In genomic region chr15:82535566-82536408, GRCh38 we compare ENCODE assay signal across 1 cellular context.
TF ChIP-seq lines count a peak whose summit lies in the region.

No MANE protein-coding gene starts in this region.

TF ChIP-seq in HEK293, 187 proteins besides CTCF, POLR2A, EP300 and RAD21 (continued from another document):
- TF ChIP-seq ZSCAN30 (tag by site-specific recombination; IDR thresholded peaks at IDR 0.05) (peak; percentile 46; the same call in 1 of the 2 replicates), ZNF610 (tag by site-specific recombination; IDR thresholded peaks at IDR 0.05; ENCODE audit: borderline replicate concordance) (no peak), SCRT1 (tag by site-specific recombination; IDR thresholded peaks at IDR 0.05; ENCODE audit: borderline replicate concordance) (0 out of 2 replicates have a peak, but pooled peaks have one; percentile 21), ZNF416 (tag by site-specific recombination; IDR thresholded peaks at IDR 0.05) (no peak), ZBTB6 (tag by site-specific recombination; IDR thresholded peaks at IDR 0.05) (peak; percentile 68; the same call in 1 of the 2 replicates), ZNF837 (tag by site-specific recombination; IDR thresholded peaks at IDR 0.05) (no peak), ZNF521 (tag by site-specific recombination; IDR thresholded peaks at IDR 0.05) (no peak), ZSCAN18 (tag by site-specific recombination; IDR thresholded peaks at IDR 0.05) (no peak), ZNF37A (tag by site-specific recombination; IDR thresholded peaks at IDR 0.05) (no peak), IKZF3 (tag by site-specific recombination; IDR thresholded peaks at IDR 0.05) (no peak; the same call in 1 of the 2 replicates)
